In genomic region chr13:45369116-45369515, GRCh38 we compare ENCODE assay signal across 1 cellular context.
TF ChIP-seq lines count a peak whose summit lies in the region.

No MANE protein-coding gene starts in this region.

TF ChIP-seq in GM12891, 5 proteins besides CTCF, POLR2A, EP300 and RAD21:
- TF ChIP-seq PAX5 (IDR thresholded peaks at IDR 0.05; ENCODE audit: insufficient read depth, low read length, severe bottlenecking) (no peak), POU2F2 (IDR thresholded peaks at IDR 0.05; ENCODE audit: low read depth, low read length) (no peak), POLR2AphosphoS5 (IDR thresholded peaks at IDR 0.05; ENCODE audit: low read depth, low read length) (no peak), SPI1 (IDR thresholded peaks at IDR 0.05; ENCODE audit: low read depth, low read length) (no peak), TAF1 (IDR thresholded peaks at IDR 0.05; ENCODE audit: low read depth, low read length) (no peak)
